In the genomic region with DNA sequence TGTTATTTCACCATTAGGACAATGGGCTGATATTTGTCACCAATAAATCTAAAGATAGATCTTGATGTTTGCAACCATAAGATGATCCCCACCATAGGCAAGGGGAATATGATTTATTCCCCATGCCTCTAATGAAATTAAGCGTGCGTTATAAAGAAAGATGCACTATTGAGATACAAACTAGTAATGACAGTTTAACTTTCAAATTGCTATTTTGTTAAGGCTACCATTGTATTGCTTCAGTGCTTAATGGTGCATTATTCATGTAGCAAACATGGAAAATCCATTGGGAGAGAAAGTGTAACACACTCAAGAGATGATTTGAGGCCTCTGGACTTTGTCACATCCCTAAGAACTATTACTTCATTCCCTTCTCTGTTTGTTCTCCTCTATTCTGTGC, we compare ENCODE assay signal across 33 cellular contexts.
"Had no signal": no experiment of that assay in that cellular context is flagged by ENCODE, and none has a peak within 500 bp of the region (broad histone marks: within the 10 kb centered on the region; RNA-seq: fewer than 3 reads in every experiment).

No MANE protein-coding gene starts in this region.

- H3K4me2 ChIP-seq: KMS-11 had no signal

- H3K27ac ChIP-seq: KMS-11 had no signal

- H3K9ac ChIP-seq: KMS-11 had no signal

- H3K4me3 ChIP-seq: MG63 had no signal

- DNase-seq: Karpas-422, Kasumi-1, MG63, MM.1S, MV-4-11, NCI-H1048, NCI-H1092, NCI-H1092 treated with DMSO at 0.1 percent for 48 hours, NCI-H1105, NCI-H1105 treated with DMSO at 0.1 percent for 48 hours, NCI-H1417 treated with DMSO at 0.1 percent for 48 hours, NCI-H1436, NCI-H1436 treated with DMSO at 0.1 percent for 48 hours, NCI-H146, NCI-H1694, NCI-H1694 treated with DMSO at 0.1 percent for 48 hours, NCI-H187, NCI-H187 treated with DMSO at 0.1 percent for 48 hours, NCI-H1930, NCI-H2029, NCI-H2029 treated with DMSO at 0.1 percent for 48 hours, NCI-H2081, NCI-H2081 treated with DMSO at 0.1 percent for 48 hours, NCI-H2107, NCI-H2171, NCI-H2171 treated with DMSO at 0.1 percent for 48 hours, NCI-H2227 treated with DMSO at 0.1 percent for 48 hours, NCI-H226, NCI-H345, NCI-H446, NCI-H446 treated with DMSO at 0.1 percent for 48 hours, NCI-H510A had no signal

- H3K36me3 ChIP-seq: MG63 had no signal

- H3K9me3 ChIP-seq: MG63 had no signal
